ENCODE assay signal across 11 cellular contexts in genomic region chr10:115829501-115830215, GRCh38.
DNase-seq lines count a peak whose midpoint lies in the region; ATAC-seq, FAIRE-seq and TF ChIP-seq lines count a peak whose summit lies in the region.
"Had no signal": no experiment of that assay in that cellular context is flagged by ENCODE, and none has a peak within 500 bp of the region (broad histone marks: within the 10 kb centered on the region; RNA-seq: fewer than 3 reads in every experiment).

No MANE protein-coding gene starts in this region.

- FAIRE-seq in D721Med (lab: Jason Lieb, UNC) = no peak

- no peak overlapping the region for H3K4me3 ChIP-seq in fibroblast of mammary gland (ENCODE audit: control insufficient read depth, low read depth, low read length)
- H3K4me3 ChIP-seq in Peyer's patch = no peak overlapping the region
- H3K4me3 ChIP-seq: adrenal gland, SJCRH30 had no signal

- no peaks in the 10 kb centered on the region for H3K4me1 ChIP-seq in Peyer's patch
- H3K4me1 ChIP-seq: adrenal gland, SJCRH30 had no signal

- no peak overlapping the region for H3K27ac ChIP-seq in Peyer's patch
- H3K27ac ChIP-seq: adrenal gland, SJCRH30 had no signal

- no peaks in the 10 kb centered on the region for H3K9me3 ChIP-seq in Peyer's patch
- H3K9me3 ChIP-seq: adrenal gland, SJCRH30 had no signal

- H3K27me3 ChIP-seq in Peyer's patch = no peaks in the 10 kb centered on the region
- H3K27me3 ChIP-seq: adrenal gland, SJCRH30 had no signal

- H3K36me3 ChIP-seq in Peyer's patch = no peaks in the 10 kb centered on the region
- H3K36me3 ChIP-seq: adrenal gland, SJCRH30 had no signal

- TF ChIP-seq POLR2A in Peyer's patch (IDR thresholded peaks at IDR 0.05) = no peak

- ATAC-seq in HG03135 (IDR thresholded peaks at IDR 0.05; ENCODE audit: unreplicated experiment) = no peak

- DNase-seq in D721Med (ENCODE audit: insufficient read length, low spot score) (no peak), NCI-H69 (lab: John Stamatoyannopoulos, UW) (peak; percentile 2), fibroblast of mammary gland (ENCODE audit: low read depth) (peak; percentile 62), middle frontal gyrus (ENCODE audit: extremely low spot score, low spot score) (peak; percentile 8), NCI-H774 (lab: John Stamatoyannopoulos, UW) (no peak), Peyer's patch (no peak), NCI-H526 treated with DMSO at 0.1 percent for 48 hours (lab: John Stamatoyannopoulos, UW) (no peak)
- DNase-seq: activated CD8-positive, alpha-beta memory T cell treated with anti-CD3 and anti-CD28 coated beads for 24 hours; adrenal gland had no signal

- TF ChIP-seq CTCF in D721Med (IDR thresholded peaks at IDR 0.05; ENCODE audit: insufficient read depth, missing control alignments) = peak; percentile 34
- peak; percentile 35 for TF ChIP-seq CTCF in fibroblast of mammary gland (conservative IDR thresholded peaks at IDR 0.05; ENCODE audit: control insufficient read depth, insufficient read depth, low read depth, low read length)
- no peak for TF ChIP-seq CTCF in Peyer's patch (IDR thresholded peaks at IDR 0.05)

Comparison
In these comparisons a context has a peak if more than half of its experiments do, and no peak if none do; other contexts are left out.
1. DNase-seq: peak in NCI-H69 (single experiment), fibroblast of mammary gland (single experiment) and middle frontal gyrus (single experiment); none in D721Med (single experiment), NCI-H774 (single experiment), Peyer's patch (0 of 3) and NCI-H526 treated with DMSO at 0.1 percent for 48 hours (single experiment).
2. CTCF ChIP-seq: peak in D721Med (single experiment) and fibroblast of mammary gland (single experiment); none in Peyer's patch (0 of 6).